Comparison of ENCODE assay signal across 29 cellular contexts in the genomic region with DNA sequence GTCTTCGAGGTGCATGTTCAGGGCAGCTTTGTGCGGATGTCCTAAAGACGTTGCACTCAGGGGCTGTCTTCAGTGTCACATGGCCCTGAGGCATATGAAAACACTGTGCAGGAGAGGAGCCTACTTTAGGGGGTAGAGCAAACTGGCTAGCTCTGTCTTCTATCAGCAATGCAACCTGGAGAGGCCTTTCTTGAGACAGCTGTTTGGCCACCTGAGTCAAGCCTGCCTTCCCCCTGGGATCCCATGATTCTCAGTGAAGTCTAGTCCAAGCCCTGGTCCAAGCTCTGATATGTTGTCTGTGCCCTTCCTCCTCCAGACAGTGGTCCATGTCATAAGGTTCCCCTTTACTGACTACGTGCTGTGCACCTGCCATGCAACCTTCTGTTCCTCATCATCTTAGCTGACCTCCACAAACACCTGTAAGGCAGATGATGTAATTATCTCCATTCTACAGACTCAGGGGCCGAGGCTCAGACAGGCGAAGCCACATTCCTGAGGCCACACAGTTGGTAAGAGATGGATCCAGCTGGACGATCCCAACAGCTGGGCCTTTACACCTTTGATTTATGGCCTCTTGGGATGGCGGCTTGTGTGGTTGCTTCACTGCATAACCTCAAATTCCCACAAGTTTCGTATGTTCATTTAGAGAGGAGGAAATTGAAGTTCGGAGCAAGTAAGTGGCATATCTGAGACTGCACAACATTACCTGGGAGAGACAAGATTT.
DNase-seq lines count a peak whose midpoint lies in the region; ATAC-seq, FAIRE-seq and TF ChIP-seq lines count a peak whose summit lies in the region.
"Had no signal": no experiment of that assay in that cellular context is flagged by ENCODE, and none has a peak within 500 bp of the region (broad histone marks: within the 10 kb centered on the region; RNA-seq: fewer than 3 reads in every experiment).

No MANE protein-coding gene starts in this region.

- TF ChIP-seq CTCF in fibroblast of villous mesenchyme (IDR thresholded peaks at IDR 0.05; ENCODE audit: insufficient read depth, low read depth, low read length) (no peak), nephron (IDR thresholded peaks at IDR 0.05; ENCODE audit: unreplicated experiment in 3 of 3) (no peak), progenitor cell of endocrine pancreas (IDR thresholded peaks at IDR 0.05; ENCODE audit: unreplicated experiment) (no peak)

- H3K36me3 Mint-ChIP-seq in nephron (ENCODE audit: low read depth) = no peaks in the 10 kb centered on the region
- H3K36me3 Mint-ChIP-seq in progenitor cell of endocrine pancreas (ENCODE audit: insufficient read depth) = no peaks in the 10 kb centered on the region
- H3K36me3 Mint-ChIP-seq: CD4-positive, alpha-beta memory T cell had no signal

- FAIRE-seq in urothelium cell line (lab: Jason Lieb, UNC) = peak; percentile 13
- FAIRE-seq: H54, islet of Langerhans had no signal

- DNase-seq in NCI-H146 treated with DMSO at 0.1 percent for 48 hours (lab: John Stamatoyannopoulos, UW; ENCODE audit: unreplicated experiment) = peak; percentile 12
- DNase-seq in fibroblast of villous mesenchyme (ENCODE audit: low read depth) = peak; percentile 96
- peak; percentile 48 for DNase-seq in urothelium cell line (ENCODE audit: low spot score)
- no peak for DNase-seq in progenitor cell of endocrine pancreas (ENCODE audit: low spot score, unreplicated experiment)
- DNase-seq in GDM1 (lab: John Stamatoyannopoulos, UW) = no peak
- DNase-seq: activated CD4-positive, alpha-beta T cell treated with anti-CD3 and anti-CD28 coated beads, Interleukin-2, amount 10 ng/mL, durations not matched to agents 7 days and 5 days; activated naive CD4-positive, alpha-beta T cell treated with anti-CD3 and anti-CD28 coated beads, Interleukin-2, amount 50 U/mL, for 16 hours; AML-193; CD4-positive, alpha-beta memory T cell; cortex of kidney; DMS153; endodermal cell; NCI-H1048; NCI-H1930; NCI-H82; OCI-M1; right cardiac atrium; Right ventricle myocardium superior; T-helper 9 cell; WERI-Rb-1 had no signal

- peak overlapping the region; percentile 44 to 91 (median 79) for H3K27ac Mint-ChIP-seq in nephron
- H3K27ac Mint-ChIP-seq in progenitor cell of endocrine pancreas = no peak overlapping the region
- H3K27ac Mint-ChIP-seq: activated CD4-positive, alpha-beta T cell treated with anti-CD3 and anti-CD28 coated beads, Interleukin-2, amount 10 ng/mL, durations not matched to agents 7 days and 5 days; activated T-helper 1 cell treated with anti-CD3 and anti-CD28 coated beads, Interleukin-12 subunit alpha, Interleukin-12 subunit beta, Interleukin-2, Interleukin-4 antibody, amounts not matched to agents 30 ng/mL and 10 ng/mL and 1 ng/mL, durations not matched to agents 14 hours and 24 hours and 36 hours; CD4-positive, alpha-beta memory T cell; endodermal cell; stimulated activated naive CD8-positive, alpha-beta T cell treated with anti-CD3 and anti-CD28 coated beads, Interleukin-15, Interleukin-2, amounts not matched to agents 100 ng/mL and 50 ng/mL, for 24 hours had no signal

- H3K4me3 ChIP-seq in fibroblast of villous mesenchyme (ENCODE audit: low read depth, low read length) = no peak overlapping the region
- H3K4me3 ChIP-seq: cardiac muscle cell, tibial nerve had no signal

- H3K27me3 Mint-ChIP-seq in nephron (ENCODE audit: low read depth) (peaks cover 3% of the 10 kb centered on the region), progenitor cell of endocrine pancreas (peaks cover 16% of the 10 kb centered on the region)

- no peak overlapping the region for H3K4me3 Mint-ChIP-seq in nephron
- H3K4me3 Mint-ChIP-seq in progenitor cell of endocrine pancreas (ENCODE audit: low read depth) = no peak overlapping the region
- H3K4me3 Mint-ChIP-seq: activated CD4-positive, alpha-beta T cell treated with anti-CD3 and anti-CD28 coated beads, Interleukin-2, amount 10 ng/mL, durations not matched to agents 7 days and 5 days; activated T-helper 1 cell treated with anti-CD3 and anti-CD28 coated beads, Interleukin-12 subunit alpha, Interleukin-12 subunit beta, Interleukin-2, Interleukin-4 antibody, amounts not matched to agents 30 ng/mL and 10 ng/mL and 1 ng/mL, durations not matched to agents 14 hours and 24 hours and 36 hours; CD4-positive, alpha-beta memory T cell; endodermal cell; stimulated activated naive CD8-positive, alpha-beta T cell treated with anti-CD3 and anti-CD28 coated beads, Interleukin-15, Interleukin-2, amounts not matched to agents 100 ng/mL and 50 ng/mL, for 24 hours had no signal

- ATAC-seq in GM21381 (IDR thresholded peaks at IDR 0.05; ENCODE audit: unreplicated experiment) (no peak), HG02610 (IDR thresholded peaks at IDR 0.05; ENCODE audit: unreplicated experiment) (no peak)
- ATAC-seq: right cardiac atrium had no signal

- H3K9me3 Mint-ChIP-seq in nephron (peaks cover 2% of the 10 kb centered on the region), progenitor cell of endocrine pancreas (ENCODE audit: low read depth) (no peaks in the 10 kb centered on the region)
- H3K9me3 Mint-ChIP-seq: activated CD4-positive, alpha-beta T cell treated with anti-CD3 and anti-CD28 coated beads, Interleukin-2, amount 10 ng/mL, durations not matched to agents 7 days and 5 days; activated T-helper 1 cell treated with anti-CD3 and anti-CD28 coated beads, Interleukin-12 subunit alpha, Interleukin-12 subunit beta, Interleukin-2, Interleukin-4 antibody, amounts not matched to agents 30 ng/mL and 10 ng/mL and 1 ng/mL, durations not matched to agents 14 hours and 24 hours and 36 hours; CD4-positive, alpha-beta memory T cell; stimulated activated naive CD8-positive, alpha-beta T cell treated with anti-CD3 and anti-CD28 coated beads, Interleukin-15, Interleukin-2, amounts not matched to agents 100 ng/mL and 50 ng/mL, for 24 hours had no signal

- H3K4me1 Mint-ChIP-seq in nephron = peaks cover 83% of the 10 kb centered on the region
- H3K4me1 Mint-ChIP-seq in progenitor cell of endocrine pancreas (ENCODE audit: low read depth) = peaks cover 8% of the 10 kb centered on the region
- H3K4me1 Mint-ChIP-seq: activated CD4-positive, alpha-beta T cell treated with anti-CD3 and anti-CD28 coated beads, Interleukin-2, amount 10 ng/mL, durations not matched to agents 7 days and 5 days; CD4-positive, alpha-beta memory T cell had no signal

Comparison
In these comparisons a context has a peak if more than half of its experiments do, and no peak if none do; other contexts are left out.
1. DNase-seq: peak in NCI-H146 treated with DMSO at 0.1 percent for 48 hours (single experiment), fibroblast of villous mesenchyme (single experiment) and urothelium cell line (single experiment); none in progenitor cell of endocrine pancreas (single experiment) and GDM1 (single experiment).